ENCODE assay signal across 2 cellular contexts in the genomic region with DNA sequence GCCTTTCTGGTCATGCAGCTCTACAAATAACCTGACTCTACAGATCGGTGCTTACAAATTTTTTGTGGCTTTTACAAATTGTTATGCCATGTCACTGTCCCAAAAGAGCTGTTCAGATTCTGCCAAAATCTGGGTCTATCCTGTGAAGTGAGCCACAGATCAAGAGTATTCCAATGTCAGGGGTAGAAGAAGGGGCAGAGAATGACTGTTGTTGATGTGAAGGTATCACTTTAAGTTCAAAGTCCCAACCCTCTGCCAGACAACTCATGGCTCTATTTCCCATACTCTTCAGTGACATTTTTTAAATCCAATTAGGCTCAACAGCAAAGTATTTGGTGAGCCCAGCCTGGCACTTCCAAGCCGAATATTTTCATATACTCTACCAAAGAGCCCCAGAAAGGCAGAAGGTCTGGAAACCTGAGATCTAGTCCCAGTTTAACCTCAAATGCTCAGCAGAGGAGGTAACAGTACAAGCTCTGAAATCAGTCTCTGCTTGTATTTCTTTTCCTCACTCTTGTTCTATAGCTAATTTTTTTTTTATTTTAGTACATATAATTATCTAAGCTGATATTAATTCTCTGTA.
TF ChIP-seq lines count a peak whose summit lies in the region.

No MANE protein-coding gene starts in this region.

TF ChIP-seq in K562, 482 proteins besides CTCF, POLR2A, EP300 and RAD21:
- TF ChIP-seq ZFX (CRISPR knock-in tag; IDR thresholded peaks at IDR 0.05) (no peak), CCNT2 (IDR thresholded peaks at IDR 0.05; ENCODE audit: borderline replicate concordance, extremely low read depth, insufficient read length, low read depth, low read length) (peak; percentile 11), SMAD4 (CRISPR knock-in tag; conservative IDR thresholded peaks at IDR 0.05) (no peak), LEF1 (IDR thresholded peaks at IDR 0.05) (no peak), BRF1 (IDR thresholded peaks at IDR 0.05; ENCODE audit: borderline replicate concordance, extremely low read depth, insufficient read length) (no peak)
- TF ChIP-seq, protein P1, sequence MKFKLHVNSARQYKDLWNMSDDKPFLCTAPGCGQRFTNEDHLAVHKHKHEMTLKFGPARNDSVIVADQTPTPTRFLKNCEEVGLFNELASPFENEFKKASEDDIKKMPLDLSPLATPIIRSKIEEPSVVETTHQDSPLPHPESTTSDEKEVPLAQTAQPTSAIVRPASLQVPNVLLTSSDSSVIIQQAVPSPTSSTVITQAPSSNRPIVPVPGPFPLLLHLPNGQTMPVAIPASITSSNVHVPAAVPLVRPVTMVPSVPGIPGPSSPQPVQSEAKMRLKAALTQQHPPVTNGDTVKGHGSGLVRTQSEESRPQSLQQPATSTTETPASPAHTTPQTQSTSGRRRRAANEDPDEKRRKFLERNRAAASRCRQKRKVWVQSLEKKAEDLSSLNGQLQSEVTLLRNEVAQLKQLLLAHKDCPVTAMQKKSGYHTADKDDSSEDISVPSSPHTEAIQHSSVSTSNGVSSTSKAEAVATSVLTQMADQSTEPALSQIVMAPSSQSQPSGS (CRISPR knock-in tag; IDR thresholded peaks at IDR 0.05) = no peak

TF ChIP-seq in HepG2, 621 proteins besides CTCF, POLR2A, EP300 and RAD21:
- TF ChIP-seq HNF4A (CRISPR knock-in tag; IDR thresholded peaks at IDR 0.05) (peak; percentile 46; the same call in 1 of the 2 replicates), SMARCC2 (IDR thresholded peaks at IDR 0.05) (no peak), ZNF33A (CRISPR knock-in tag; IDR thresholded peaks at IDR 0.05; ENCODE audit: borderline replicate concordance) (no peak), ZNF569 (CRISPR knock-in tag; IDR thresholded peaks at IDR 0.05; ENCODE audit: borderline replicate concordance) (no peak), ZBTB26 (CRISPR knock-in tag; IDR thresholded peaks at IDR 0.05; ENCODE audit: borderline replicate concordance) (no peak), ARID2 (CRISPR knock-in tag; IDR thresholded peaks at IDR 0.05; ENCODE audit: borderline replicate concordance) (0 out of 2 replicates have a peak, but pooled peaks have one; percentile 24), PAF1 (CRISPR knock-in tag; IDR thresholded peaks at IDR 0.05) (0 out of 2 replicates have a peak, but pooled peaks have one; percentile 66), ZNF709 (CRISPR knock-in tag; IDR thresholded peaks at IDR 0.05) (peak; percentile 97)
- TF ChIP-seq, protein P2, sequence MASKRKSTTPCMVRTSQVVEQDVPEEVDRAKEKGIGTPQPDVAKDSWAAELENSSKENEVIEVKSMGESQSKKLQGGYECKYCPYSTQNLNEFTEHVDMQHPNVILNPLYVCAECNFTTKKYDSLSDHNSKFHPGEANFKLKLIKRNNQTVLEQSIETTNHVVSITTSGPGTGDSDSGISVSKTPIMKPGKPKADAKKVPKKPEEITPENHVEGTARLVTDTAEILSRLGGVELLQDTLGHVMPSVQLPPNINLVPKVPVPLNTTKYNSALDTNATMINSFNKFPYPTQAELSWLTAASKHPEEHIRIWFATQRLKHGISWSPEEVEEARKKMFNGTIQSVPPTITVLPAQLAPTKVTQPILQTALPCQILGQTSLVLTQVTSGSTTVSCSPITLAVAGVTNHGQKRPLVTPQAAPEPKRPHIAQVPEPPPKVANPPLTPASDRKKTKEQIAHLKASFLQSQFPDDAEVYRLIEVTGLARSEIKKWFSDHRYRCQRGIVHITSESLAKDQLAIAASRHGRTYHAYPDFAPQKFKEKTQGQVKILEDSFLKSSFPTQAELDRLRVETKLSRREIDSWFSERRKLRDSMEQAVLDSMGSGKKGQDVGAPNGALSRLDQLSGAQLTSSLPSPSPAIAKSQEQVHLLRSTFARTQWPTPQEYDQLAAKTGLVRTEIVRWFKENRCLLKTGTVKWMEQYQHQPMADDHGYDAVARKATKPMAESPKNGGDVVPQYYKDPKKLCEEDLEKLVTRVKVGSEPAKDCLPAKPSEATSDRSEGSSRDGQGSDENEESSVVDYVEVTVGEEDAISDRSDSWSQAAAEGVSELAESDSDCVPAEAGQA (IDR thresholded peaks at IDR 0.05; ENCODE audit: low read depth) = no peak
- TF ChIP-seq, protein P2 (CRISPR knock-in tag; IDR thresholded peaks at IDR 0.05; ENCODE audit: borderline replicate concordance) = no peak
